In genomic region chr3:5607581-5607980, GRCh38 we compare ENCODE assay signal across 13 cellular contexts.
"Had no signal": no experiment of that assay in that cellular context is flagged by ENCODE, and none has a peak within 500 bp of the region (broad histone marks: within the 10 kb centered on the region; RNA-seq: fewer than 3 reads in every experiment).

No MANE protein-coding gene starts in this region.

- H2AFZ ChIP-seq: parathyroid adenoma had no signal

- H3K27me3 ChIP-seq: esophagus muscularis mucosa, stomach had no signal

- H3K79me2 ChIP-seq: parathyroid adenoma had no signal

- H3K9ac ChIP-seq: parathyroid adenoma had no signal

- ATAC-seq: left colon had no signal

- H3K4me1 ChIP-seq: esophagus muscularis mucosa, parathyroid adenoma, stomach had no signal

- FAIRE-seq: bronchial epithelial cell had no signal

- DNase-seq: activated CD4-positive, alpha-beta memory T cell treated with anti-CD3 and anti-CD28 coated beads, Interleukin-2, amount 10 ng/mL, durations not matched to agents 7 days and 5 days; activated CD4-positive, CD25-positive, alpha-beta regulatory T cell treated with anti-CD3 and anti-CD28 coated beads, Interleukin-2, amount 50 U/mL, for 72 hours; activated naive CD8-positive, alpha-beta T cell treated with anti-CD3 and anti-CD28 coated beads, Interleukin-2, amount 10 ng/mL, durations not matched to agents 7 days and 5 days; anterior cingulate cortex; left colon; midbrain; stimulated activated CD4-positive, alpha-beta T cell treated with anti-CD3 and anti-CD28 coated beads, Interleukin-4, amount 100 ng/mL, for 4 hours; stomach had no signal

- H3K27ac ChIP-seq: esophagus muscularis mucosa, parathyroid adenoma, skin epidermis, stomach had no signal

- H3K4me3 ChIP-seq: esophagus muscularis mucosa, lung, skin epidermis, stomach had no signal

- H3K36me3 ChIP-seq: esophagus muscularis mucosa, stomach had no signal
